Comparison of ENCODE assay signal across 8 cellular contexts in the genomic region with DNA sequence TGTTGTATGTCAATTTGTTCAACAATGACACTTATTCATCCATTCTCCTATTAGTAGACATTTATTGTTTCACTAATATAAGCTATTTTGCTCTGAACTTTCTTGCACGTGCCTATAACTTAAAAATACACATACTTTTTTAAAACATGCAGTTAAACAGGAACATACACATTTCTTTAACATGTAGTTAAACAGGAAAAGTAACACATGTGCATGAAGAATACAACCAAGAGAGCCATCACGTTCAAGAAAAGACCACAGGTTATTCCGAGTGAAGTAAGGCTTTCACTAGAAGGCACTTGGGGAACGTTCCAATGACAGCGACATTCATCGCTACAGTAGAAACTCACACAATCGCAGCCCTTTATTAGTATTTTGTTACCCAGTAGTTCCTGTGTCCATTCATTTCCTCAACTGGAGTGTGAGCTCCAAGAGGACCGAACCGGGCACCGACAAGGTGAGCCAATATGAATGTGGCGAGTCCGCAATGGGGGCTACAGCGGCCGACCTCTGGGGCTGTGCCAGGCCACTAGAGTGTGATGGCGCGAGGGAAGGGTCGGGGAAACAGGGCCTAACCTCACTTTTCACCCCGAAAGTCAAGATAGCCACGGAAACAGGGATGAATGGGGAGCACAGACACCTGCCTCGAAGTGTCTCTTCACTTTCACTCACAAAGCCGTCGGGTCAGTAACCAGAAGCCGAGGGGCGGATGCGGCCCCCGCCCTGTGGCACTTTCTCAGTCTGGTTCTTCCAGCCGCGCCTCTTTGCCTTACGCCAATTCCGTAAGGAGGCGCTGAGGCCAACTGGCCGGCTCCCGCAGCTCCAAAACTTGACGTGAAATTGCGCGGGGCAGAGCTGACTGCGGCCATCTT. TPM values are rescaled to one million over a fixed set of nuclear protein-coding genes. Genes with fewer than 3 reads are reported as not detected.
DNase-seq lines count a peak whose midpoint lies in the region; ATAC-seq and TF ChIP-seq lines count a peak whose summit lies in the region.

No MANE protein-coding gene starts in this region.

- no peak for TF ChIP-seq POLR2A in lower leg skin (IDR thresholded peaks at IDR 0.05)

- peak; percentile 88 for DNase-seq in CD14-positive monocyte (ENCODE audit: low spot score)
- peak; percentile 65 for DNase-seq in NCI-H524 treated with DMSO at 0.1 percent for 48 hours (lab: John Stamatoyannopoulos, UW)
- peak; percentile 91 for DNase-seq in activated CD4-positive, alpha-beta T cell treated with anti-CD3 and anti-CD28 coated beads for 48 hours
- peak; percentile 94 for DNase-seq in dermis blood vessel endothelial cell
- DNase-seq in lower leg skin (ENCODE audit: low spot score in 2 of 2): peak; percentile 82 to 97
- peak; percentile 78 to 79 for DNase-seq in stimulated activated CD4-positive, alpha-beta T cell treated with anti-CD3 and anti-CD28 coated beads, Interleukin-4, amount 100 ng/mL, for 48 hours (ENCODE audit: low read depth in 2 of 2)

- peaks cover 0 to 2% (median 2%) of the 10 kb centered on the region in 3 donors for H3K27me3 Mint-ChIP-seq in CD14-positive monocyte (ENCODE audit: low read depth in 3 of 3)

- no peaks in the 10 kb centered on the region for H3K9me3 Mint-ChIP-seq in CD14-positive monocyte

- peaks cover 0 to 4% of the 10 kb centered on the region in 2 donors for H3K36me3 Mint-ChIP-seq in CD14-positive monocyte

- peak overlapping the region; percentile 92 to 97 for H3K4me3 Mint-ChIP-seq in CD14-positive monocyte

- peak overlapping the region; percentile 28 for H3K4me3 ChIP-seq in lower leg skin (ENCODE audit: low read depth, poor library complexity, severe bottlenecking)

- TF ChIP-seq CTCF in CD14-positive monocyte (IDR thresholded peaks at IDR 0.05): no peak
- no peak for TF ChIP-seq CTCF in lower leg skin (IDR thresholded peaks at IDR 0.05)

- H3K4me1 Mint-ChIP-seq in CD14-positive monocyte: peaks cover 35% of the 10 kb centered on the region

- ATAC-seq in GM19372 (IDR thresholded peaks at IDR 0.05; ENCODE audit: low read depth, unreplicated experiment): peak; percentile 40
- peak; percentile 25 for ATAC-seq in HG03469 (IDR thresholded peaks at IDR 0.05; ENCODE audit: unreplicated experiment)

- H3K27ac Mint-ChIP-seq in CD14-positive monocyte: peak overlapping the region; percentile 97 to 99 (median 99)

- intact Hi-C loops in CD14-positive monocyte (cut with micrococcal nuclease): loop anchor here (5.0 to 10.0 kb wide), 4 partner anchors 55 to 108 kb away; a partner anchor contains a TSS
- intact Hi-C loops in lower leg skin (cut with DNase I; ENCODE audit: low total_unique reads): no loop called here

- 2 to 3% methylated on average over 32 to 34 of the region's 37 CpGs for WGBS in lower leg skin, 2 donors

RNA-seq across cellular contexts. Expression of a gene that starts 0.8 kb away (rescaled TPM):
- 100 to 1,000 TPM; 224 to 322 TPM for polyA plus RNA-seq in CD14-positive monocyte
- total RNA-seq in dermis blood vessel endothelial cell: 193 and 369 TPM in 2 replicates
- 100 to 1,000 TPM; 122 to 172 (median 148) TPM for total RNA-seq in lower leg skin

Comparison
In these comparisons a context has a peak if more than half of its experiments do, and no peak if none do; other contexts are left out.
1. Peak in every context shown above with its lines: DNase-seq, ATAC-seq and H3K4me3 ChIP-seq.